8 cellular contexts compared by ENCODE assay signal in the genomic region with DNA sequence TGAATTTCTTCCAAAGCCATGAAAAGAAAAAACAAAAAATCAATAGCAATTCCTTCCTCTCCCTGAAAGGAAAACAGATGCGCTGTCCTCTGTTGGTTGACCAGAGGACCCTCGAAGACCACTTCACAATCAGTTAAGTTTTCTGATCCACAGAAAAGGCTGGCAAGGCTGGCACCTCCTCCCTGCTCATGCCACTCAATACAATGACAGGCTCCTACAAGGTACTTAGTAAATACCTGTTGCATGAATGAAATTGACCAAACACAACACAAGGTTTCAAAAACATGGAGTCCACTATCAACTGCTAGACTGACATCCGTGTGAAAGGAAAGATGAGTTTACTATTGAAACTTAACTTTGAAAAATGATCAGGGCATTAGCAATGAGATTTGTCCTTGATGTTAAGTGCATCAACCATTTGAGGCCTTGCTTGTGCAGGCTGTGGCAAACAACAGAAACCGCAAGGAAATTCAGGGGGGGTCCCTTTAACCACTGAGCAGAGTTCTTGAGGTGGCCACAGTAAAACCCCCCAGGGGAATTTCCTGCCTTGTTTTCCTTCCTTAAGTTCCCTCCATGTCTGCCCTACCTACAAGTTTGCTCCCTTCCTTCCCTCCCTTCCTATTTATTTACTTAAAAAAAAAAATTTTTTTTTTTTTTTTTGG. TPM values are rescaled to one million over a fixed set of nuclear protein-coding genes. Genes with fewer than 3 reads are reported as not detected.
A peak's percentile ranks its signal among the peaks of the same experiment; 100 is the strongest.
DNase-seq lines count a peak whose midpoint lies in the region; ATAC-seq, FAIRE-seq and TF ChIP-seq lines count a peak whose summit lies in the region.

No MANE protein-coding gene starts in this region.

- peak; percentile 75 for ATAC-seq in stimulated activated effector memory CD8-positive, alpha-beta T cell treated with anti-CD3 and anti-CD28 coated beads, Interleukin-12 subunit alpha, Interleukin-12 subunit beta, amount 100 ng/mL, for 72 hours

- intact Hi-C loops in posterior vena cava (cut with DNase I), result no loop called here

- peak overlapping the region; percentile 87 for H3K27ac Mint-ChIP-seq in stimulated activated effector memory CD8-positive, alpha-beta T cell treated with anti-CD3 and anti-CD28 coated beads, Interleukin-12 subunit alpha, Interleukin-12 subunit beta, amount 100 ng/mL, for 72 hours

- H3K4me1 Mint-ChIP-seq in stimulated activated effector memory CD8-positive, alpha-beta T cell treated with anti-CD3 and anti-CD28 coated beads, Interleukin-12 subunit alpha, Interleukin-12 subunit beta, amount 100 ng/mL, for 72 hours, result peaks cover 64% of the 10 kb centered on the region

- peaks cover 28% of the 10 kb centered on the region for H3K36me3 Mint-ChIP-seq in stimulated activated effector memory CD8-positive, alpha-beta T cell treated with anti-CD3 and anti-CD28 coated beads, Interleukin-12 subunit alpha, Interleukin-12 subunit beta, amount 100 ng/mL, for 72 hours

- TF ChIP-seq CTCF in D721Med (IDR thresholded peaks at IDR 0.05; ENCODE audit: insufficient read depth, missing control alignments), result no peak

- DNase-seq in activated CD4-positive, CD25-positive, alpha-beta regulatory T cell treated with anti-CD3 and anti-CD28 coated beads, Interleukin-2, amount 50 U/mL, for 16 hours (ENCODE audit: low read depth, low spot score), result peak; percentile 12
- DNase-seq in activated CD4-positive, CD25-positive, alpha-beta regulatory T cell (lab: John Stamatoyannopoulos, UW), result no peak
- DNase-seq in T follicular helper cell (ENCODE audit: low read depth), result peak; percentile 8
- peak; percentile 38 for DNase-seq in effector CD4-positive, alpha-beta T cell
- peak; percentile 32 to 75 for DNase-seq in stimulated activated effector memory CD8-positive, alpha-beta T cell treated with anti-CD3 and anti-CD28 coated beads, Interleukin-12 subunit alpha, Interleukin-12 subunit beta, amount 100 ng/mL, for 72 hours (ENCODE audit: low spot score in 2 of 2)
- no peak for DNase-seq in posterior vena cava (ENCODE audit: low spot score)
- no peak for DNase-seq in D721Med (ENCODE audit: insufficient read length, low spot score)
- DNase-seq in HUDEP-2 (lab: John Stamatoyannopoulos, UW; ENCODE audit: unreplicated experiment in 76 of 76), result no peak

- peak overlapping the region; percentile 51 for H3K4me3 Mint-ChIP-seq in stimulated activated effector memory CD8-positive, alpha-beta T cell treated with anti-CD3 and anti-CD28 coated beads, Interleukin-12 subunit alpha, Interleukin-12 subunit beta, amount 100 ng/mL, for 72 hours

- H3K9me3 Mint-ChIP-seq in stimulated activated effector memory CD8-positive, alpha-beta T cell treated with anti-CD3 and anti-CD28 coated beads, Interleukin-12 subunit alpha, Interleukin-12 subunit beta, amount 100 ng/mL, for 72 hours, result no peaks in the 10 kb centered on the region

- no peak for FAIRE-seq in D721Med (lab: Jason Lieb, UNC)

RNA-seq across cellular contexts. Expression of a gene that starts 27.9 kb away (rescaled TPM):
- total RNA-seq in posterior vena cava, result 10 to 100 TPM; 68.2 to 68.7 TPM

RNA-seq across cellular contexts. Expression of a gene that starts 28.4 kb away (rescaled TPM):
- 1 to 10 TPM; 1.2 to 2.1 TPM for total RNA-seq in posterior vena cava

RNA-seq across cellular contexts. Expression of a gene that starts 48.0 kb away (rescaled TPM):
- total RNA-seq in posterior vena cava, result 10 to 100 TPM; 18.5 to 19.0 TPM

RNA-seq across cellular contexts. Expression of a gene that starts 48.5 kb away (rescaled TPM):
- total RNA-seq in posterior vena cava, result 1 to 10 TPM; 1.8 to 2.9 TPM

Comparison
In these comparisons a context has a peak if more than half of its experiments do, and no peak if none do; other contexts are left out.
1. DNase-seq: peak in activated CD4-positive, CD25-positive, alpha-beta regulatory T cell treated with anti-CD3 and anti-CD28 coated beads, Interleukin-2, amount 50 U/mL, for 16 hours (single experiment), T follicular helper cell (single experiment), effector CD4-positive, alpha-beta T cell (single experiment) and stimulated activated effector memory CD8-positive, alpha-beta T cell treated with anti-CD3 and anti-CD28 coated beads, Interleukin-12 subunit alpha, Interleukin-12 subunit beta, amount 100 ng/mL, for 72 hours (2 of 2); none in activated CD4-positive, CD25-positive, alpha-beta regulatory T cell (0 of 4), posterior vena cava (single experiment), D721Med (single experiment) and HUDEP-2 (0 of 76).